1 cellular context compared by ENCODE assay signal in the genomic region with DNA sequence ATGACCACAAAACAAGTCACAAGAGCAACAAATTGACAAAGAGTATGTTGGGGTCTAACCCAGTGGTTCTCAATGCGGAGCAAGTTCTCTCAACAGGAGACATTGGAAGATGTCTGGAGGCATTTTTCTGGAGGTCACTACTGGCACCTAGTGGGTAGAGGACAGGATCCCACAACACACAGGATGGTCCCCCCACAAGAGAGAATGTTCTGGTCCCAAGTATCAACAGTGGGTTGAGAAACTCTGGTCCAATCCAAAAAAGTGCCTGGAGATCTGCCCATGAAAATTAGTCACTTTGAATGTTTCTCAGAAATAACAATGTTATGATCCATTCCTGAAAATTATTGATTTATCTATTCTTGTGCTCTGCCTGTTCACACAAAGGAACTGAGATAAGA.
TF ChIP-seq lines count a peak whose summit lies in the region.

No MANE protein-coding gene starts in this region.

TF ChIP-seq in K562, 482 proteins besides CTCF, POLR2A, EP300 and RAD21:
- TF ChIP-seq FOXA1 (IDR thresholded peaks at IDR 0.05; ENCODE audit: borderline replicate concordance) (0 out of 2 replicates have a peak, but pooled peaks have one; percentile 8), CBFA2T3 (IDR thresholded peaks at IDR 0.05) (peak; percentile 49; the same call in 1 of the 2 replicates), FOS (IDR thresholded peaks at IDR 0.05; ENCODE audit: extremely low read depth, insufficient read length) (no peak), SRSF9 (IDR thresholded peaks at IDR 0.05; ENCODE audit: borderline replicate concordance, low read depth, low read length) (no peak), HDAC3 (IDR thresholded peaks at IDR 0.05; ENCODE audit: borderline replicate concordance, partially characterized antibody) (peak; percentile 17), TCF3 (CRISPR knock-in tag; IDR thresholded peaks at IDR 0.05) (peak; percentile 6; the same call in 1 of the 2 replicates), SMARCA4 (IDR thresholded peaks at IDR 0.05) (peak; percentile 29; the same call in 1 of the 2 replicates), FOXA3 (CRISPR knock-in tag; conservative IDR thresholded peaks at IDR 0.05 in 1 of 2, IDR thresholded peaks at IDR 0.05 in 1 of 2) (peak in 1 of 2 experiments; percentile 24; a peak in 1 of 4 replicates), NFIC (IDR thresholded peaks at IDR 0.05) (0 out of 2 replicates have a peak, but pooled peaks have one; percentile 10), ZFPM2 (CRISPR knock-in tag; IDR thresholded peaks at IDR 0.05) (no peak), MTA3 (IDR thresholded peaks at IDR 0.05; ENCODE audit: borderline replicate concordance) (no peak), CBX8 (IDR thresholded peaks at IDR 0.05; ENCODE audit: borderline replicate concordance, extremely low read depth, low read depth, low read length, poor library complexity, severe bottlenecking) (no peak), TARDBP (IDR thresholded peaks at IDR 0.05) (no peak), TGIF2 (CRISPR knock-in tag; IDR thresholded peaks at IDR 0.05) (no peak), CBFA2T2 (conservative IDR thresholded peaks at IDR 0.05) (0 out of 2 replicates have a peak, but pooled peaks have one; percentile 17), NCOR1 (IDR thresholded peaks at IDR 0.05) (0 out of 2 replicates have a peak, but pooled peaks have one; percentile 16), TBL1XR1 (IDR thresholded peaks at IDR 0.05; ENCODE audit: low read length in 2 of 2) (no peak), ARHGAP35 (IDR thresholded peaks at IDR 0.05; ENCODE audit: partially characterized antibody) (no peak), POLR2AphosphoS5 (IDR thresholded peaks at IDR 0.05; ENCODE audit: control insufficient read depth, insufficient read depth, low read depth, low read length) (no peak), ELF4 (CRISPR knock-in tag; IDR thresholded peaks at IDR 0.05) (no peak), MYBL2 (IDR thresholded peaks at IDR 0.05; ENCODE audit: low read depth) (no peak), MYBL2 (CRISPR knock-in tag; IDR thresholded peaks at IDR 0.05; ENCODE audit: borderline replicate concordance) (no peak)
- TF ChIP-seq, protein P1, sequence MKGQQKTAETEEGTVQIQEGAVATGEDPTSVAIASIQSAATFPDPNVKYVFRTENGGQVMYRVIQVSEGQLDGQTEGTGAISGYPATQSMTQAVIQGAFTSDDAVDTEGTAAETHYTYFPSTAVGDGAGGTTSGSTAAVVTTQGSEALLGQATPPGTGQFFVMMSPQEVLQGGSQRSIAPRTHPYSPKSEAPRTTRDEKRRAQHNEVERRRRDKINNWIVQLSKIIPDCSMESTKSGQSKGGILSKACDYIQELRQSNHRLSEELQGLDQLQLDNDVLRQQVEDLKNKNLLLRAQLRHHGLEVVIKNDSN (CRISPR knock-in tag; IDR thresholded peaks at IDR 0.05), result no peak
- TF ChIP-seq, protein P2, sequence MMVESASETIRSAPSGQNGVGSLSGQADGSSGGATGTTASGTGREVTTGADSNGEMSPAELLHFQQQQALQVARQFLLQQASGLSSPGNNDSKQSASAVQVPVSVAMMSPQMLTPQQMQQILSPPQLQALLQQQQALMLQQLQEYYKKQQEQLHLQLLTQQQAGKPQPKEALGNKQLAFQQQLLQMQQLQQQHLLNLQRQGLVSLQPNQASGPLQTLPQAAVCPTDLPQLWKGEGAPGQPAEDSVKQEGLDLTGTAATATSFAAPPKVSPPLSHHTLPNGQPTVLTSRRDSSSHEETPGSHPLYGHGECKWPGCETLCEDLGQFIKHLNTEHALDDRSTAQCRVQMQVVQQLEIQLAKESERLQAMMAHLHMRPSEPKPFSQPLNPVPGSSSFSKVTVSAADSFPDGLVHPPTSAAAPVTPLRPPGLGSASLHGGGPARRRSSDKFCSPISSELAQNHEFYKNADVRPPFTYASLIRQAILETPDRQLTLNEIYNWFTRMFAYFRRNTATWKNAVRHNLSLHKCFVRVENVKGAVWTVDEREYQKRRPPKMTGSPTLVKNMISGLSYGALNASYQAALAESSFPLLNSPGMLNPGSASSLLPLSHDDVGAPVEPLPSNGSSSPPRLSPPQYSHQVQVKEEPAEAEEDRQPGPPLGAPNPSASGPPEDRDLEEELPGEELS (CRISPR knock-in tag; IDR thresholded peaks at IDR 0.05; ENCODE audit: borderline replicate concordance), result no peak
- TF ChIP-seq, protein P3, sequence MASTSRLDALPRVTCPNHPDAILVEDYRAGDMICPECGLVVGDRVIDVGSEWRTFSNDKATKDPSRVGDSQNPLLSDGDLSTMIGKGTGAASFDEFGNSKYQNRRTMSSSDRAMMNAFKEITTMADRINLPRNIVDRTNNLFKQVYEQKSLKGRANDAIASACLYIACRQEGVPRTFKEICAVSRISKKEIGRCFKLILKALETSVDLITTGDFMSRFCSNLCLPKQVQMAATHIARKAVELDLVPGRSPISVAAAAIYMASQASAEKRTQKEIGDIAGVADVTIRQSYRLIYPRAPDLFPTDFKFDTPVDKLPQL (IDR thresholded peaks at IDR 0.05; ENCODE audit: extremely low read depth, insufficient read length), result no peak
- TF ChIP-seq, protein P4, sequence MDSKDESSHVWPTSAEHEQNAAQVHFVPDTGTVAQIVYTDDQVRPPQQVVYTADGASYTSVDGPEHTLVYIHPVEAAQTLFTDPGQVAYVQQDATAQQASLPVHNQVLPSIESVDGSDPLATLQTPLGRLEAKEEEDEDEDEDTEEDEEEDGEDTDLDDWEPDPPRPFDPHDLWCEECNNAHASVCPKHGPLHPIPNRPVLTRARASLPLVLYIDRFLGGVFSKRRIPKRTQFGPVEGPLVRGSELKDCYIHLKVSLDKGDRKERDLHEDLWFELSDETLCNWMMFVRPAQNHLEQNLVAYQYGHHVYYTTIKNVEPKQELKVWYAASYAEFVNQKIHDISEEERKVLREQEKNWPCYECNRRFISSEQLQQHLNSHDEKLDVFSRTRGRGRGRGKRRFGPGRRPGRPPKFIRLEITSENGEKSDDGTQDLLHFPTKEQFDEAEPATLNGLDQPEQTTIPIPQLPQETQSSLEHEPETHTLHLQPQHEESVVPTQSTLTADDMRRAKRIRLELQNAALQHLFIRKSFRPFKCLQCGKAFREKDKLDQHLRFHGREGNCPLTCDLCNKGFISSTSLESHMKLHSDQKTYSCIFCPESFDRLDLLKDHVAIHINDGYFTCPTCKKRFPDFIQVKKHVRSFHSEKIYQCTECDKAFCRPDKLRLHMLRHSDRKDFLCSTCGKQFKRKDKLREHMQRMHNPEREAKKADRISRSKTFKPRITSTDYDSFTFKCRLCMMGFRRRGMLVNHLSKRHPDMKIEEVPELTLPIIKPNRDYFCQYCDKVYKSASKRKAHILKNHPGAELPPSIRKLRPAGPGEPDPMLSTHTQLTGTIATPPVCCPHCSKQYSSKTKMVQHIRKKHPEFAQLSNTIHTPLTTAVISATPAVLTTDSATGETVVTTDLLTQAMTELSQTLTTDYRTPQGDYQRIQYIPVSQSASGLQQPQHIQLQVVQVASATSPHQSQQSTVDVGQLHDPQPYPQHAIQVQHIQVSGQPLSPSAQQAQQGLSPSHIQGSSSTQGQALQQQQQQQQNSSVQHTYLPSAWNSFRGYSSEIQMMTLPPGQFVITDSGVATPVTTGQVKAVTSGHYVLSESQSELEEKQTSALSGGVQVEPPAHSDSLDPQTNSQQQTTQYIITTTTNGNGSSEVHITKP (IDR thresholded peaks at IDR 0.05; ENCODE audit: partially characterized antibody), result peak; percentile 43
- TF ChIP-seq, protein P5, sequence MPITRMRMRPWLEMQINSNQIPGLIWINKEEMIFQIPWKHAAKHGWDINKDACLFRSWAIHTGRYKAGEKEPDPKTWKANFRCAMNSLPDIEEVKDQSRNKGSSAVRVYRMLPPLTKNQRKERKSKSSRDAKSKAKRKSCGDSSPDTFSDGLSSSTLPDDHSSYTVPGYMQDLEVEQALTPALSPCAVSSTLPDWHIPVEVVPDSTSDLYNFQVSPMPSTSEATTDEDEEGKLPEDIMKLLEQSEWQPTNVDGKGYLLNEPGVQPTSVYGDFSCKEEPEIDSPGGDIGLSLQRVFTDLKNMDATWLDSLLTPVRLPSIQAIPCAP (CRISPR knock-in tag; IDR thresholded peaks at IDR 0.05; ENCODE audit: borderline replicate concordance), result no peak
- TF ChIP-seq, protein P6, sequence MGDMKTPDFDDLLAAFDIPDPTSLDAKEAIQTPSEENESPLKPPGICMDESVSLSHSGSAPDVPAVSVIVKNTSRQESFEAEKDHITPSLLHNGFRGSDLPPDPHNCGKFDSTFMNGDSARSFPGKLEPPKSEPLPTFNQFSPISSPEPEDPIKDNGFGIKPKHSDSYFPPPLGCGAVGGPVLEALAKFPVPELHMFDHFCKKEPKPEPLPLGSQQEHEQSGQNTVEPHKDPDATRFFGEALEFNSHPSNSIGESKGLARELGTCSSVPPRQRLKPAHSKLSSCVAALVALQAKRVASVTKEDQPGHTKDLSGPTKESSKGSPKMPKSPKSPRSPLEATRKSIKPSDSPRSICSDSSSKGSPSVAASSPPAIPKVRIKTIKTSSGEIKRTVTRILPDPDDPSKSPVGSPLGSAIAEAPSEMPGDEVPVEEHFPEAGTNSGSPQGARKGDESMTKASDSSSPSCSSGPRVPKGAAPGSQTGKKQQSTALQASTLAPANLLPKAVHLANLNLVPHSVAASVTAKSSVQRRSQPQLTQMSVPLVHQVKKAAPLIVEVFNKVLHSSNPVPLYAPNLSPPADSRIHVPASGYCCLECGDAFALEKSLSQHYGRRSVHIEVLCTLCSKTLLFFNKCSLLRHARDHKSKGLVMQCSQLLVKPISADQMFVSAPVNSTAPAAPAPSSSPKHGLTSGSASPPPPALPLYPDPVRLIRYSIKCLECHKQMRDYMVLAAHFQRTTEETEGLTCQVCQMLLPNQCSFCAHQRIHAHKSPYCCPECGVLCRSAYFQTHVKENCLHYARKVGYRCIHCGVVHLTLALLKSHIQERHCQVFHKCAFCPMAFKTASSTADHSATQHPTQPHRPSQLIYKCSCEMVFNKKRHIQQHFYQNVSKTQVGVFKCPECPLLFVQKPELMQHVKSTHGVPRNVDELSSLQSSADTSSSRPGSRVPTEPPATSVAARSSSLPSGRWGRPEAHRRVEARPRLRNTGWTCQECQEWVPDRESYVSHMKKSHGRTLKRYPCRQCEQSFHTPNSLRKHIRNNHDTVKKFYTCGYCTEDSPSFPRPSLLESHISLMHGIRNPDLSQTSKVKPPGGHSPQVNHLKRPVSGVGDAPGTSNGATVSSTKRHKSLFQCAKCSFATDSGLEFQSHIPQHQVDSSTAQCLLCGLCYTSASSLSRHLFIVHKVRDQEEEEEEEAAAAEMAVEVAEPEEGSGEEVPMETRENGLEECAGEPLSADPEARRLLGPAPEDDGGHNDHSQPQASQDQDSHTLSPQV (IDR thresholded peaks at IDR 0.05), result 0 out of 2 replicates have a peak, but pooled peaks have one; percentile 25
- TF ChIP-seq, protein P7, sequence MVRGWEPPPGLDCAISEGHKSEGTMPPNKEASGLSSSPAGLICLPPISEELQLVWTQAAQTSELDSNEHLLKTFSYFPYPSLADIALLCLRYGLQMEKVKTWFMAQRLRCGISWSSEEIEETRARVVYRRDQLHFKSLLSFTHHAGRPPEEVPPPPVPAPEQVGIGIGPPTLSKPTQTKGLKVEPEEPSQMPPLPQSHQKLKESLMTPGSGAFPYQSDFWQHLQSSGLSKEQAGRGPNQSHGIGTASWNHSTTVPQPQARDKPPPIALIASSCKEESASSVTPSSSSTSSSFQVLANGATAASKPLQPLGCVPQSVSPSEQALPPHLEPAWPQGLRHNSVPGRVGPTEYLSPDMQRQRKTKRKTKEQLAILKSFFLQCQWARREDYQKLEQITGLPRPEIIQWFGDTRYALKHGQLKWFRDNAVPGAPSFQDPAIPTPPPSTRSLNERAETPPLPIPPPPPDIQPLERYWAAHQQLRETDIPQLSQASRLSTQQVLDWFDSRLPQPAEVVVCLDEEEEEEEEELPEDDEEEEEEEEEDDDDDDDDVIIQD (CRISPR knock-in tag; IDR thresholded peaks at IDR 0.05), result no peak
- TF ChIP-seq, protein P8, sequence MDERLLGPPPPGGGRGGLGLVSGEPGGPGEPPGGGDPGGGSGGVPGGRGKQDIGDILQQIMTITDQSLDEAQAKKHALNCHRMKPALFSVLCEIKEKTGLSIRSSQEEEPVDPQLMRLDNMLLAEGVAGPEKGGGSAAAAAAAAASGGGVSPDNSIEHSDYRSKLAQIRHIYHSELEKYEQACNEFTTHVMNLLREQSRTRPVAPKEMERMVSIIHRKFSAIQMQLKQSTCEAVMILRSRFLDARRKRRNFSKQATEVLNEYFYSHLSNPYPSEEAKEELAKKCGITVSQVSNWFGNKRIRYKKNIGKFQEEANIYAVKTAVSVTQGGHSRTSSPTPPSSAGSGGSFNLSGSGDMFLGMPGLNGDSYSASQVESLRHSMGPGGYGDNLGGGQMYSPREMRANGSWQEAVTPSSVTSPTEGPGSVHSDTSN (CRISPR knock-in tag; IDR thresholded peaks at IDR 0.05; ENCODE audit: low read depth), result no peak
- TF ChIP-seq, protein P8 (tag; conservative IDR thresholded peaks at IDR 0.05; ENCODE audit: low read depth), result 0 out of 2 replicates have a peak, but pooled peaks have one; percentile 5
- TF ChIP-seq, protein P9, sequence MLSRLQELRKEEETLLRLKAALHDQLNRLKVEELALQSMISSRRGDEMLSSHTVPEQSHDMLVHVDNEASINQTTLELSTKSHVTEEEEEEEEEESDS (CRISPR knock-in tag; IDR thresholded peaks at IDR 0.05), result no peak
